ENCODE assay signal across 12 cellular contexts in the genomic region with DNA sequence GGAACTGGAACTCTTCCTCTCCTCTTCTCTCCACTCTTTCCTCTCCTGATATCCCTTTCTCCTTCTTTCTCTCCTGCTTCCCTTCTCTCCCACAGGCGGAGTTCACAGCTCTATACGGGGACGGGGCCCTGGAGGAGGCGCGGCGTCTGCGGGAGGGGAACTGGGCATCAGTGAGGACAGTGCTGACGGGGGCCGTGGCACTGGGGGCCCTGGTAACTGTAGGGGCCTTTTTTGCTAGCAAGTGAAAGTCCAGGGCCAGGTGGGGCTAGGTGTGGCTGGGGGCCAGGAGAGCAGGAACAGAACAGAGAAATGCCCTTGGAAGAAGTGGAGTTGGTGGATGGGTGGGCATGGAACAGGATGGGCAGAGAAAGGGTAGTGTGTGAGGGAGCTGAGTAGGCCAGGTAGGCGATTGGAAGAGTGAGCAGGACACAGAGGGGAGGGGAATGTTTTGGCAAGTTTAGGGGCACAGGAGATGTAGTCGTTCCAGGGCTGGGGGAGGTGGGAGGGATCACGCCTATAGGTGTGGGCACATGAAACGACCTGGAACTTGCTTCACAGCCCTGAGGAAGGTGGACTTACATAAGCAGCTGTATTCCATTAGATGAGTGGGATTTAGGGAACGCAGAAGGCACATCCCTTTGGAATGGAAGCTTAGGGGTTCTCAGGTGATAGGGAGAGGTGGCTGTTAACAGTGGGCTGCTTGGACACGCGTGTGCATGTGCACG. TPM values are rescaled to one million over a fixed set of nuclear protein-coding genes. Genes with fewer than 3 reads are reported as not detected.
DNase-seq lines count a peak whose midpoint lies in the region; ATAC-seq and TF ChIP-seq lines count a peak whose summit lies in the region.
"Had no signal": no experiment of that assay in that cellular context is flagged by ENCODE, and none has a peak within 500 bp of the region (broad histone marks: within the 10 kb centered on the region; RNA-seq: fewer than 3 reads in every experiment).

No MANE protein-coding gene starts in this region.

- intact Hi-C loops in esophagus squamous epithelium (cut with DNase I): no loop called here
- intact Hi-C loops in CD4-positive, alpha-beta memory T cell (cut with micrococcal nuclease): no loop called here

- no peak for ATAC-seq in stimulated activated memory B cell treated with anti-CD40 and anti-IgM and Interleukin-4, amounts not matched to agents 10 μg/mL and 1 μg/mL and 100 μg/mL, for 72 hours

- H3K4me1 Mint-ChIP-seq in stimulated activated memory B cell treated with anti-CD40 and anti-IgM and Interleukin-4, amounts not matched to agents 10 μg/mL and 1 μg/mL and 100 μg/mL, for 72 hours: peaks cover 41% of the 10 kb centered on the region
- no peaks in the 10 kb centered on the region for H3K4me1 Mint-ChIP-seq in CD4-positive, alpha-beta memory T cell

- no peaks in the 10 kb centered on the region for H3K27me3 Mint-ChIP-seq in stimulated activated memory B cell treated with anti-CD40 and anti-IgM and Interleukin-4, amounts not matched to agents 10 μg/mL and 1 μg/mL and 100 μg/mL, for 72 hours
- H3K27me3 Mint-ChIP-seq in CD4-positive, alpha-beta memory T cell: peaks cover 17 to 33% of the 10 kb centered on the region in 2 donors

- H3K27ac ChIP-seq in esophagus squamous epithelium: peak overlapping the region in 3 of 4 donors; percentile 94 to 98 (median 95)
- no peak overlapping the region for H3K27ac ChIP-seq in CD4-positive, alpha-beta memory T cell (ENCODE audit: low read depth, low read length)
- H3K27ac ChIP-seq: neutrophil had no signal

- POLR2A ChIA-PET in CD4-positive, alpha-beta memory T cell (lab: Charles Lee; ENCODE audit: partially characterized antibody): interaction anchor here (9.6 kb wide), 1 partner anchor 12 kb away, joined by 373 read pairs; a partner anchor contains a TSS

- no peak overlapping the region for H3K4me3 Mint-ChIP-seq in stimulated activated memory B cell treated with anti-CD40 and anti-IgM and Interleukin-4, amounts not matched to agents 10 μg/mL and 1 μg/mL and 100 μg/mL, for 72 hours
- no peak overlapping the region for H3K4me3 Mint-ChIP-seq in CD4-positive, alpha-beta memory T cell

- TF ChIP-seq CTCF in WI38 (IDR thresholded peaks at IDR 0.05; ENCODE audit: low read depth, low read length) (no peak), esophagus squamous epithelium (IDR thresholded peaks at IDR 0.05) (no peak)

- H3K36me3 Mint-ChIP-seq in stimulated activated memory B cell treated with anti-CD40 and anti-IgM and Interleukin-4, amounts not matched to agents 10 μg/mL and 1 μg/mL and 100 μg/mL, for 72 hours: peaks cover 22% of the 10 kb centered on the region
- no peaks in the 10 kb centered on the region for H3K36me3 Mint-ChIP-seq in CD4-positive, alpha-beta memory T cell

- peaks cover 4 to 62% (median 6%) of the 10 kb centered on the region in 3 donors for H3K36me3 ChIP-seq in esophagus squamous epithelium
- no peaks in the 10 kb centered on the region for H3K36me3 ChIP-seq in CD4-positive, alpha-beta memory T cell (ENCODE audit: insufficient read depth, low read length)

- TF ChIP-seq POLR2A in esophagus squamous epithelium (IDR thresholded peaks at IDR 0.05): no peak

- CTCF ChIA-PET in CD4-positive, alpha-beta memory T cell (lab: Charles Lee; ENCODE audit: partially characterized antibody): no interaction called here

- peak overlapping the region; percentile 97; the same call in 1 of the 2 replicates for H3K4me3 ChIP-seq in WI38 (ENCODE audit: low read depth, low read length)
- H3K4me3 ChIP-seq in esophagus squamous epithelium: peak overlapping the region in 2 of 4 donors; percentile 74 to 81
- no peak overlapping the region for H3K4me3 ChIP-seq in CD4-positive, alpha-beta memory T cell (ENCODE audit: low read length in 2 of 2)
- H3K4me3 ChIP-seq: esophagus muscularis mucosa had no signal

- 63 to 68% methylated on average over 14 of the region's 17 CpGs for WGBS in esophagus squamous epithelium, 2 donors

- H3K27ac Mint-ChIP-seq in stimulated activated memory B cell treated with anti-CD40 and anti-IgM and Interleukin-4, amounts not matched to agents 10 μg/mL and 1 μg/mL and 100 μg/mL, for 72 hours: peak overlapping the region; percentile 86
- peak overlapping the region in 1 of 7 donors; percentile 59 for H3K27ac Mint-ChIP-seq in CD4-positive, alpha-beta memory T cell

- no peaks in the 10 kb centered on the region for H3K27me3 ChIP-seq in esophagus squamous epithelium
- no peaks in the 10 kb centered on the region for H3K27me3 ChIP-seq in CD4-positive, alpha-beta memory T cell (ENCODE audit: insufficient read depth, low read length)
- H3K27me3 ChIP-seq: adrenal gland, esophagus muscularis mucosa, neutrophil had no signal

- H3K9me3 ChIP-seq in esophagus squamous epithelium: no peaks in the 10 kb centered on the region
- no peaks in the 10 kb centered on the region for H3K9me3 ChIP-seq in CD4-positive, alpha-beta memory T cell (ENCODE audit: control insufficient read depth in 1 of 2, low read length in 2 of 2)
- H3K9me3 ChIP-seq: adrenal gland, esophagus muscularis mucosa, neutrophil had no signal

- no peak for DNase-seq in esophagus squamous epithelium (lab: John Stamatoyannopoulos, UW)
- DNase-seq in NCI-H1417 treated with DMSO at 0.1 percent for 48 hours (lab: John Stamatoyannopoulos, UW): no peak
- DNase-seq in CD4-positive, alpha-beta memory T cell: no peak
- DNase-seq in central memory CD4-positive, alpha-beta T cell: no peak
- DNase-seq: DMS79 treated with DMSO at 0.1 percent for 48 hours, NCI-H1694 treated with DMSO at 0.1 percent for 48 hours, T-helper 1 cell had no signal

- peaks cover 20 to 54% (median 30%) of the 10 kb centered on the region in 3 donors for H3K4me1 ChIP-seq in esophagus squamous epithelium
- no peaks in the 10 kb centered on the region for H3K4me1 ChIP-seq in CD4-positive, alpha-beta memory T cell (ENCODE audit: insufficient read depth, low read length)

- H3K9me3 Mint-ChIP-seq in stimulated activated memory B cell treated with anti-CD40 and anti-IgM and Interleukin-4, amounts not matched to agents 10 μg/mL and 1 μg/mL and 100 μg/mL, for 72 hours: no peaks in the 10 kb centered on the region
- H3K9me3 Mint-ChIP-seq in CD4-positive, alpha-beta memory T cell: no peaks in the 10 kb centered on the region

RNA-seq across cellular contexts. Expression of a gene that starts 2.2 kb away (rescaled TPM):
- total RNA-seq in esophagus squamous epithelium: 10 to 100 TPM; 36.7 to 57.8 (median 47.4) TPM
- total RNA-seq in CD4-positive, alpha-beta memory T cell: 1 to 10 TPM; 2.0 to 3.6 TPM
- polyA plus RNA-seq in CD4-positive, alpha-beta memory T cell: not detected

RNA-seq across cellular contexts. Expression of a gene that starts 6.2 kb away (rescaled TPM):
- total RNA-seq in esophagus squamous epithelium: 1 to 10 TPM; 1.7 to 7.1 (median 3.4) TPM
- 10 to 100 TPM; 82.3 to 87.3 TPM for total RNA-seq in CD4-positive, alpha-beta memory T cell
- polyA plus RNA-seq in CD4-positive, alpha-beta memory T cell: 1 to 10 TPM; 1.3 to 2.9 TPM

RNA-seq across cellular contexts. Expression of a gene that starts 12.4 kb away (rescaled TPM):
- 10 to 100 TPM; 28.2 to 63.8 (median 51.3) TPM for total RNA-seq in esophagus squamous epithelium
- total RNA-seq in CD4-positive, alpha-beta memory T cell: 100 to 1,000 TPM; 194 to 196 TPM
- 100 to 1,000 TPM in 1 of 2 donors, 10 to 100 TPM in 1; 91.7 to 125 TPM for polyA plus RNA-seq in CD4-positive, alpha-beta memory T cell

RNA-seq across cellular contexts. Expression of a gene that starts 23.0 kb away (rescaled TPM):
- 10 to 100 TPM in 1 of 4 donors, 1 to 10 TPM in 3; 7.9 to 10.6 (median 9.5) TPM for total RNA-seq in esophagus squamous epithelium
- 10 to 100 TPM; 21.0 to 21.7 TPM for total RNA-seq in CD4-positive, alpha-beta memory T cell
- 1 to 10 TPM; 1.5 to 5.7 TPM for polyA plus RNA-seq in CD4-positive, alpha-beta memory T cell

RNA-seq across cellular contexts. Expression of a gene that starts 43.8 kb away (rescaled TPM):
- 1 to 10 TPM in 3 of 4 donors, under 1 TPM in 1; 0.88 to 9.2 (median 3.3) TPM for total RNA-seq in esophagus squamous epithelium
- total RNA-seq in CD4-positive, alpha-beta memory T cell: 10 to 100 TPM; 19.8 to 21.1 TPM
- polyA plus RNA-seq in CD4-positive, alpha-beta memory T cell: 1 to 10 TPM; 2.9 to 3.9 TPM

Comparison
In these comparisons a context has a peak if more than half of its experiments do, and no peak if none do; other contexts are left out.
1. RNA of a gene that starts 2.2 kb away (total RNA-seq): 36.7 to 57.8 TPM in esophagus squamous epithelium; 2.0 to 3.6 TPM in CD4-positive, alpha-beta memory T cell; every median in the first group is over 4 times any median in the second.
2. RNA of a gene that starts 6.2 kb away (total RNA-seq): 82.3 to 87.3 TPM in CD4-positive, alpha-beta memory T cell; 1.7 to 7.1 TPM in esophagus squamous epithelium; every median in the first group is over 10 times any median in the second.